Comparison of ENCODE assay signal across 8 cellular contexts in the genomic region with DNA sequence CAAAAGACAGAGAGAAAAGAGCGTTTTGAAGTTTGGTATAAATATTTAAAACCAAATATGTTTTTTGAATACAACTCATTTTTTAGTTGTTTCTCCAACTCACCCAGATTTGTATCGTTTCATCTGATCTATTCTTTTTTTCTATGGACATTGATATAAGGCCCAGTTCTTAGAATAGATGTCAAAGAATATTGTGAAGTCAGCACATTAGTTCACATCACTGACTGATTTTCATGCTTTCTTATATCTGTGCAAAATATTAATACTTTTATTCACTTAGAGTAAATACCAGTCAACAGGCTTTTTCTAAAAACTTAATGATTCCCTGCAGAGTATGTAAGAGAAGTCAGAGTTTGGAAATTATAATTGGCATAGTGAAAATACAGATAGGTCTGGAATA.
"Had no signal": no experiment of that assay in that cellular context is flagged by ENCODE, and none has a peak within 500 bp of the region (broad histone marks: within the 10 kb centered on the region; RNA-seq: fewer than 3 reads in every experiment).

No MANE protein-coding gene starts in this region.

- H2AFZ ChIP-seq: GM23248 had no signal

- H3K27ac ChIP-seq: GM23248, HL-60 had no signal

- DNase-seq: GM23248, GOT3, H7, HFFc6, KG1 had no signal

- ATAC-seq: HCT116 had no signal

- H3K9ac ChIP-seq: GM23248 had no signal

- H3K4me3 ChIP-seq: GM23248, HAP-1 had no signal

- H3K36me3 ChIP-seq: HAP-1 had no signal
